ENCODE assay signal across 8 cellular contexts in the genomic region with DNA sequence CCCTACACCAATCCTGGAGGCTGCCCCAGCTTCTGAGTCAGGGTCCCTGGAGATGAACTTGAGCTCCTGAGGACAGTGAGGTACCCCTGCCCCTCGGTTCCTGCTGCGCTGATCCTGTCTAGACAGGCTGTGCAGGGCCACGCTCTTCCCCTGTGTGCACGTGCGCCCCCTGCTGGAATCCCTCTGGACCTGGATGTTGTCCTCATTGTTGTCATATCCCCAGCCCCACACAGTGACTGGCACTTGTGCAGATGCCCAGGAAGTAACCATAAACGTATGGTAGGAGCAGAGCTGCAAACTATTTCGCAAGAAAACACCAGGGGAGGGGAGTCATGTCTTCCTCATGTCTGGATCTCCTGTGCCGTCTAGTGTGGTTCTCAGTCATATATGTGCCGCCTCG.
DNase-seq lines count a peak whose midpoint lies in the region; ATAC-seq and TF ChIP-seq lines count a peak whose summit lies in the region.

No MANE protein-coding gene starts in this region.

- DNase-seq in Right ventricle myocardium inferior (ENCODE audit: missing footprints) (no peak), cardiac septum (ENCODE audit: low spot score) (no peak), RPMI7951 (ENCODE audit: low read depth) (peak; percentile 27), astrocyte of the spinal cord (ENCODE audit: low read depth, low spot score) (no peak), left colon (peak; percentile 32 to 73), A172 (ENCODE audit: low spot score) (no peak)
- DNase-seq in stimulated activated CD8-positive, alpha-beta memory T cell treated with anti-CD3 and anti-CD28 coated beads, Interleukin-7, amount 100 ng/mL, for 24 hours (ENCODE audit: low read depth), result peak; percentile 5
- DNase-seq in effector CD8-positive, alpha-beta T cell (lab: John Stamatoyannopoulos, UW), result no peak

- in situ Hi-C loops in astrocyte of the spinal cord (cut with HindIII; ENCODE audit: low sequenced_read_pairs), result no loop called here

- no peak overlapping the region for H3K4me3 ChIP-seq in astrocyte of the spinal cord (ENCODE audit: low read depth, low read length)

- peak; percentile 43 for ATAC-seq in Right ventricle myocardium inferior
- ATAC-seq in left colon, result peak; percentile 87

- intact Hi-C loops in Right ventricle myocardium inferior (cut with DNase I), result no loop called here
- intact Hi-C loops in cardiac septum (cut with DNase I), result loop anchor here (10.0 kb wide), 1 partner anchor 249 kb away; no protein-coding TSS in a partner anchor
- intact Hi-C loops in left colon (cut with DNase I, micrococcal nuclease), result no loop called here

- TF ChIP-seq CTCF in astrocyte of the spinal cord (IDR thresholded peaks at IDR 0.05; ENCODE audit: low read depth, low read length), result peak; percentile 46

Comparison
In these comparisons a context has a peak if more than half of its experiments do, and no peak if none do; other contexts are left out.
1. DNase-seq: peak in RPMI7951 (single experiment), left colon (2 of 2) and stimulated activated CD8-positive, alpha-beta memory T cell treated with anti-CD3 and anti-CD28 coated beads, Interleukin-7, amount 100 ng/mL, for 24 hours (single experiment); none in Right ventricle myocardium inferior (single experiment), cardiac septum (single experiment), astrocyte of the spinal cord (single experiment), A172 (single experiment) and effector CD8-positive, alpha-beta T cell (single experiment).